21 cellular contexts compared by ENCODE assay signal in the genomic region with DNA sequence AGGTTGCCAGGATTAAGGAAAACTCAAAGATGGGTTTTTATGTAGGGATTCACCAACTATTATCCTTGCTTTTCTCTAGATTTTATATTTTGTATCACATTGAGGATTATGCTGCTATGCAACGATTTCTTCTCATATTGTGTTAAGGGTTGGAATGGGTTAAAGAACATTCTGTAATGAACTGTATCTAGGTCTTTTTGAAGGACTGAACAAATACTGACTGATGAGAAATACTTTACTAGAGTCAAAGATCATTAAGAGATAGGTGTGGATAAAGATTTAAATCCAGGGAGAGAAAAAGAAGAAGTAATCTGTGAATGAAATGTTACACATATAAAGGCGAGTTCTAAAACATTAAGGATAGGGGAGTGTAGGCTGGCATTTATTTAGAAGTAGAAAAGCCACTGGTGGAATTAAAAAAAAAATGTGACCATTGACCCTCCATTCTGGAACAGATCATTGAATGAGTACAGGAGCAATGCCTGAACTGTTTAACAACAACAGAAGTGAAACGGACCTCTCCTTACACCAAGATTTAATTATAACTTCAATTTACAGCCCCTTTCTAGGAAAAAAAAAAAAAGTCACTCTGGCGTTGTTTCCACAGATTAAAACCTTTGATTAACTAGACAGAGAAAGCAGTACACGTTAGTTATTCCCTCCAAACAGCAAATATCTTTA. TPM values are rescaled to one million over a fixed set of nuclear protein-coding genes. Genes with fewer than 3 reads are reported as not detected.
DNase-seq lines count a peak whose midpoint lies in the region; ATAC-seq, FAIRE-seq and TF ChIP-seq lines count a peak whose summit lies in the region.
"Had no signal": no experiment of that assay in that cellular context is flagged by ENCODE, and none has a peak within 500 bp of the region (broad histone marks: within the 10 kb centered on the region; RNA-seq: fewer than 3 reads in every experiment).

No MANE protein-coding gene starts in this region.

- no peak for TF ChIP-seq POLR2A in K562 (conservative IDR thresholded peaks at IDR 0.05)
- no peak for TF ChIP-seq POLR2A in HepG2 (IDR thresholded peaks at IDR 0.05; ENCODE audit: insufficient read depth in 1 of 2, low read depth in 2 of 2, low read length in 2 of 2)

- no peak overlapping the region for H3K4me3 ChIP-seq in K562
- H3K4me3 ChIP-seq in HepG2 (replicated peaks in 1 of 3; ENCODE audit: insufficient read depth in 1 of 3, low read depth in 2 of 3, low read length in 3 of 3): no peak overlapping the region
- H3K4me3 ChIP-seq: BLaER1, GM23338 had no signal

- no peaks in the 10 kb centered on the region for H3K27me3 ChIP-seq in K562 (ENCODE audit: control insufficient read depth in 2 of 2, insufficient read depth in 2 of 2, low read length in 2 of 2)
- H3K27me3 ChIP-seq in HepG2 (ENCODE audit: control insufficient read depth in 1 of 2, insufficient read depth in 2 of 2, low read length in 2 of 2): no peaks in the 10 kb centered on the region
- H3K27me3 ChIP-seq: BLaER1 had no signal

- no peaks in the 10 kb centered on the region for H3K36me3 ChIP-seq in K562 (ENCODE audit: control insufficient read depth, insufficient read depth, low read length)
- no peaks in the 10 kb centered on the region for H3K36me3 ChIP-seq in HepG2 (replicated peaks in 1 of 2; ENCODE audit: control insufficient read depth in 1 of 2, insufficient read depth in 2 of 2, low read length in 2 of 2)
- H3K36me3 ChIP-seq: BLaER1 had no signal

- no peak for ATAC-seq in K562
- ATAC-seq in HepG2: no peak
- ATAC-seq: CD8-positive, alpha-beta T cell; GM23338; HCT116 had no signal

- TF ChIP-seq CTCF in K562 (IDR thresholded peaks at IDR 0.05 in 2 of 3, conservative IDR thresholded peaks at IDR 0.05 in 1 of 3; ENCODE audit: insufficient read depth in 2 of 3, low read depth in 1 of 3, low read length in 3 of 3) (no peak), HepG2 (CRISPR knock-in tag; IDR thresholded peaks at IDR 0.05) (no peak)

- TF ChIP-seq RAD21 in K562 (CRISPR knock-in tag; conservative IDR thresholded peaks at IDR 0.05 in 1 of 2, IDR thresholded peaks at IDR 0.05 in 1 of 2) (no peak), HepG2 (CRISPR knock-in tag; IDR thresholded peaks at IDR 0.05) (no peak)

- 0 out of 2 replicates have a peak overlapping the region, but pooled peaks have one; percentile 7 for H3K4me2 ChIP-seq in K562 (ENCODE audit: insufficient read depth, low read length)
- no peak overlapping the region for H3K4me2 ChIP-seq in HepG2 (ENCODE audit: low read depth, low read length)
- H3K4me2 ChIP-seq: BLaER1, GM23338 had no signal

- no peaks in the 10 kb centered on the region for H3K9me1 ChIP-seq in K562 (ENCODE audit: control insufficient read depth, insufficient read depth, low read length)

- DNase-seq in OCI-M1 (lab: John Stamatoyannopoulos, UW) (peak; percentile 47), K562 (ENCODE audit: extremely low read depth in 1 of 4, low spot score in 3 of 4) (no peak), HepG2 (ENCODE audit: low spot score) (no peak), urothelium cell line (ENCODE audit: low spot score) (no peak), NAMALWA (ENCODE audit: low spot score) (no peak), glomerular visceral epithelial cell (ENCODE audit: extremely low spot score) (no peak)
- DNase-seq: Caco-2; CD4-positive, CD25-positive, alpha-beta regulatory T cell; CD8-positive, alpha-beta T cell; DMS153; DND-41; H9 had no signal

- 13% methylated on average over 5 of the region's 5 CpGs for WGBS in K562 (ENCODE audit: insufficient coverage, low coverage, missing lambda C conversion rate)
- 72% methylated on average over 5 of the region's 5 CpGs for WGBS in HepG2 (ENCODE audit: low lambda C conversion rate)

- intact Hi-C loops in K562 (cut with micrococcal nuclease): no loop called here
- intact Hi-C loops in HepG2 (cut with micrococcal nuclease; ENCODE audit: unreplicated experiment): no loop called here

- FAIRE-seq in K562 (lab: Jason Lieb, UNC) (no peak), HepG2 (lab: Jason Lieb, UNC) (no peak), urothelium cell line (lab: Jason Lieb, UNC) (no peak)
- FAIRE-seq: A204.1, G401.6, GM12892 had no signal

- POLR2A ChIA-PET in K562 (lab: Yijun Ruan, JAX) (no interaction called here), HepG2 (lab: Yijun Ruan, JAX) (no interaction called here)

- H3K79me2 ChIP-seq in K562 (ENCODE audit: control insufficient read depth, insufficient read depth, low read length) (no peaks in the 10 kb centered on the region), HepG2 (ENCODE audit: insufficient read depth, low read length) (no peaks in the 10 kb centered on the region)

- H3K9me3 ChIP-seq in K562 (replicated peaks; ENCODE audit: control insufficient read depth, insufficient read depth, low read depth, low read length) (no peaks in the 10 kb centered on the region), HepG2 (ENCODE audit: low read length) (no peaks in the 10 kb centered on the region)
- H3K9me3 ChIP-seq: BLaER1, Caco-2 had no signal

- BruUV-seq in K562 (replicated peaks; lab: Mats Ljungman, UMichigan) (no TSS peak), HepG2 (replicated peaks; lab: Mats Ljungman, UMichigan) (no TSS peak)

- H3K4me1 ChIP-seq in K562 (replicated peaks in 1 of 2; ENCODE audit: control insufficient read depth in 2 of 2, insufficient read depth in 2 of 2, low read length in 2 of 2): peaks cover 0 to 5% of the 10 kb centered on the region in 2 experiments; a peak in 1 of 5 replicates
- H3K4me1 ChIP-seq in HepG2 (ENCODE audit: insufficient read depth, low read length): peaks cover 10% of the 10 kb centered on the region
- H3K4me1 ChIP-seq: BLaER1, Caco-2 had no signal

- no peak overlapping the region for H3K27ac ChIP-seq in K562 (ENCODE audit: extremely low read depth, low read depth, low read length)
- no peak overlapping the region for H3K27ac ChIP-seq in HepG2 (ENCODE audit: extremely low read length, insufficient read depth, low read length)
- H3K27ac ChIP-seq: 22Rv1, BLaER1, C4-2B had no signal

- H2AFZ ChIP-seq in K562 (ENCODE audit: low read depth, low read length) (no peak overlapping the region), HepG2 (ENCODE audit: low read length) (no peak overlapping the region)
- H2AFZ ChIP-seq: GM23338 had no signal

- no peaks in the 10 kb centered on the region for H4K20me1 ChIP-seq in K562 (replicated peaks; ENCODE audit: control insufficient read depth, insufficient read depth, low read length)
- no peaks in the 10 kb centered on the region for H4K20me1 ChIP-seq in HepG2 (ENCODE audit: insufficient read depth, low read length)
- H4K20me1 ChIP-seq: BLaER1 had no signal

- H3K9ac ChIP-seq in K562 (ENCODE audit: insufficient read depth in 1 of 2, low read depth in 2 of 2, low read length in 2 of 2): no peak overlapping the region
- H3K9ac ChIP-seq in HepG2 (ENCODE audit: insufficient read depth, low read depth, low read length): no peak overlapping the region
- H3K9ac ChIP-seq: BLaER1 had no signal

- CTCF ChIA-PET in K562 (lab: Yijun Ruan, JAX; ENCODE audit: low intra/inter-chr PET ratio) (no interaction called here), HepG2 (lab: Yijun Ruan, JAX; ENCODE audit: low intra/inter-chr PET ratio, low total read pairs) (no interaction called here)

- no peak for TF ChIP-seq EP300 in K562 (IDR thresholded peaks at IDR 0.05; ENCODE audit: low read length)
- no peak for TF ChIP-seq EP300 in HepG2 (IDR thresholded peaks at IDR 0.05; ENCODE audit: low read depth in 2 of 2, low read length in 2 of 2)
- TF ChIP-seq EP300 in HepG2 (CRISPR knock-in tag; IDR thresholded peaks at IDR 0.05; ENCODE audit: borderline replicate concordance): no peak

- in situ Hi-C loops in K562 (cut with MboI): no loop called here
- in situ Hi-C loops in HepG2 (cut with HindIII; ENCODE audit: extremely low pct_ligation_motif_present, low pct_unique_long_range_greater_than_20kb): no loop called here

RNA-seq across cellular contexts. Expression of gene PROS1, which starts 39.2 kb away (rescaled TPM):
- total RNA-seq in K562 (2011; cell fraction: chromatin; rRNA removed; ENCODE audit: low replicate concordance): 22.7 and 61.5 TPM in 2 replicates
- total RNA-seq in K562 (2011; cell fraction: nucleolus; rRNA removed): 25.8 and 29.7 TPM in 2 replicates
- 52.1 and 61.8 TPM in 2 replicates for total RNA-seq in K562 (2011; cell fraction: nucleoplasm; rRNA removed)
- total RNA-seq in K562 (2014; rRNA removed) (16.8 and 18.0 TPM in 2 replicates), K562 (2014; rRNA removed; fragmentation: Illumina TruSeq; extraction: Trizol) (31.1 and 35.9 TPM in 2 replicates), K562 (2015; rRNA removed; fragmentation: Illumina TruSeq; extraction: Trizol) (27.9 and 29.7 TPM in 2 replicates), K562 (2021) (22.6 and 22.7 TPM in 2 replicates), HepG2 (2016; rRNA removed; fragmentation: Illumina TruSeq; extraction: Trizol) (45.6 and 76.8 TPM in 2 replicates)
- polyA plus RNA-seq in K562 (2011; rRNA removed) (30.8 and 50.5 TPM in 2 replicates), K562 (2014; fragmentation: Illumina TruSeq; extraction: Trizol) (22.4 and 22.9 TPM in 2 replicates), K562 (2014; fragmentation: Nextera tagmentation; extraction: Ambion mirVana) (1 to 10 TPM; 5.5 to 9.6 TPM), K562 (2014; rRNA removed) (20.1 and 22.1 TPM in 2 replicates), HepG2 (2011; rRNA removed) (57.3 and 63.8 TPM in 2 replicates)
- 11.5 and 13.2 TPM in 2 replicates for polyA plus RNA-seq in K562 (2011; cell fraction: cytosol; rRNA removed)
- polyA plus RNA-seq in K562 (2011; cell fraction: nucleus; rRNA removed): 11.6 and 15.2 TPM in 2 replicates
- polyA plus RNA-seq in K562 (2012): 23.0 and 23.9 TPM in 2 replicates
- polyA minus RNA-seq in K562 (2011; rRNA and poly(A)+ RNA removed): 34.6 and 47.0 TPM in 2 replicates
- 11.8 and 18.5 TPM in 2 replicates for polyA minus RNA-seq in K562 (2011; cell fraction: cytosol; rRNA and poly(A)+ RNA removed)
- 9.7 and 10.8 TPM in 2 replicates for polyA minus RNA-seq in K562 (2011; cell fraction: nucleus; rRNA and poly(A)+ RNA removed)
- 6.6 and 7.7 TPM in 2 replicates for total RNA-seq in HepG2 (2016; cell fraction: cytosol; rRNA removed; fragmentation: Illumina TruSeq; extraction: Trizol; ENCODE audit: low read depth)
- total RNA-seq in HepG2 (2016; cell fraction: insoluble cytoplasmic fraction; rRNA removed; fragmentation: Illumina TruSeq; extraction: Trizol): 45.9 and 77.9 TPM in 2 replicates
- 16.5 and 18.4 TPM in 2 replicates for total RNA-seq in HepG2 (2016; cell fraction: membrane; rRNA removed; fragmentation: Illumina TruSeq; extraction: Trizol)
- 67.0 and 76.8 TPM in 2 replicates for total RNA-seq in HepG2 (2016; cell fraction: nucleus; rRNA removed; fragmentation: Illumina TruSeq; extraction: Trizol)
- polyA plus RNA-seq in HepG2 (2011; cell fraction: cytosol; rRNA removed): 27.3 and 46.9 TPM in 2 replicates
- polyA plus RNA-seq in HepG2 (2011; cell fraction: nucleus; rRNA removed): 15.9 and 19.0 TPM in 2 replicates
- polyA plus RNA-seq in HepG2 (2012): 49.8 and 56.8 TPM in 2 replicates
- 3.4 and 4.6 TPM in 2 replicates for polyA plus RNA-seq in HepG2 (2016; cell fraction: cytosol; fragmentation: Illumina TruSeq; extraction: Trizol; ENCODE audit: low read depth)
- 34.0 and 37.7 TPM in 2 replicates for polyA plus RNA-seq in HepG2 (2016; cell fraction: insoluble cytoplasmic fraction; fragmentation: Illumina TruSeq; extraction: Trizol; ENCODE audit: low read depth)
- polyA plus RNA-seq in HepG2 (2016; cell fraction: membrane; fragmentation: Illumina TruSeq; extraction: Trizol; ENCODE audit: low read depth): 8.8 and 10.1 TPM in 2 replicates
- 73.1 and 76.0 TPM in 2 replicates for polyA plus RNA-seq in HepG2 (2016; cell fraction: nucleus; fragmentation: Illumina TruSeq; extraction: Trizol; ENCODE audit: insufficient read depth, low read depth)
- polyA minus RNA-seq in HepG2 (2011; rRNA and poly(A)+ RNA removed; ENCODE audit: low replicate concordance): 1.6 and 26.2 TPM in 2 replicates
- polyA minus RNA-seq in HepG2 (2011; cell fraction: cytosol; rRNA and poly(A)+ RNA removed): 52.4 and 70.5 TPM in 2 replicates
- polyA minus RNA-seq in HepG2 (2011; cell fraction: nucleus; rRNA and poly(A)+ RNA removed): 31.2 and 49.1 TPM in 2 replicates
- total RNA-seq: B cell; CD8-positive, alpha-beta T cell had no signal
- polyA plus RNA-seq: CD4-positive, CD25-positive, alpha-beta regulatory T cell had no signal

RNA-seq across cellular contexts. Expression of gene ARL13B, which starts 45.4 kb away (rescaled TPM):
- 5.9 and 11.5 TPM in 2 replicates for total RNA-seq in K562 (2011; cell fraction: chromatin; rRNA removed; ENCODE audit: low replicate concordance)
- 5.2 and 10.0 TPM in 2 replicates for total RNA-seq in K562 (2011; cell fraction: nucleolus; rRNA removed)
- total RNA-seq in K562 (2011; cell fraction: nucleoplasm; rRNA removed): 4.8 and 5.1 TPM in 2 replicates
- total RNA-seq in K562 (2014; rRNA removed) (11.0 and 12.2 TPM in 2 replicates), K562 (2014; rRNA removed; fragmentation: Illumina TruSeq; extraction: Trizol) (14.3 and 17.3 TPM in 2 replicates), K562 (2015; rRNA removed; fragmentation: Illumina TruSeq; extraction: Trizol) (15.5 and 16.9 TPM in 2 replicates), K562 (2021) (16.1 and 16.4 TPM in 2 replicates), HepG2 (2016; rRNA removed; fragmentation: Illumina TruSeq; extraction: Trizol) (9.6 and 12.7 TPM in 2 replicates)
- polyA plus RNA-seq in K562 (2011; rRNA removed) (6.8 and 9.6 TPM in 2 replicates), K562 (2014; fragmentation: Illumina TruSeq; extraction: Trizol) (12.0 and 14.1 TPM in 2 replicates), K562 (2014; fragmentation: Nextera tagmentation; extraction: Ambion mirVana) (1 to 10 TPM; 4.1 to 5.5 TPM), K562 (2014; rRNA removed) (11.1 and 11.3 TPM in 2 replicates), HepG2 (2011; rRNA removed) (1.6 and 2.2 TPM in 2 replicates)
- polyA plus RNA-seq in K562 (2011; cell fraction: cytosol; rRNA removed): 3.4 and 7.7 TPM in 2 replicates
- polyA plus RNA-seq in K562 (2011; cell fraction: nucleus; rRNA removed): 3.0 and 3.3 TPM in 2 replicates
- 6.1 and 9.4 TPM in 2 replicates for polyA plus RNA-seq in K562 (2012)
- polyA minus RNA-seq in K562 (2011; rRNA and poly(A)+ RNA removed): 7.5 and 8.6 TPM in 2 replicates
- polyA minus RNA-seq in K562 (2011; cell fraction: cytosol; rRNA and poly(A)+ RNA removed): 11.6 and 14.7 TPM in 2 replicates
- 5.6 and 10.0 TPM in 2 replicates for polyA minus RNA-seq in K562 (2011; cell fraction: nucleus; rRNA and poly(A)+ RNA removed)
- 16.9 and 22.2 TPM in 2 replicates for total RNA-seq in HepG2 (2016; cell fraction: cytosol; rRNA removed; fragmentation: Illumina TruSeq; extraction: Trizol; ENCODE audit: low read depth)
- 10.0 and 11.7 TPM in 2 replicates for total RNA-seq in HepG2 (2016; cell fraction: insoluble cytoplasmic fraction; rRNA removed; fragmentation: Illumina TruSeq; extraction: Trizol)
- total RNA-seq in HepG2 (2016; cell fraction: membrane; rRNA removed; fragmentation: Illumina TruSeq; extraction: Trizol): 4.1 and 5.4 TPM in 2 replicates
- 7.1 and 8.3 TPM in 2 replicates for total RNA-seq in HepG2 (2016; cell fraction: nucleus; rRNA removed; fragmentation: Illumina TruSeq; extraction: Trizol)
- 1.5 and 2.6 TPM in 2 replicates for polyA plus RNA-seq in HepG2 (2011; cell fraction: cytosol; rRNA removed)
- 1.1 and 1.5 TPM in 2 replicates for polyA plus RNA-seq in HepG2 (2011; cell fraction: nucleus; rRNA removed)
- polyA plus RNA-seq in HepG2 (2012): 3.0 and 3.2 TPM in 2 replicates
- 0.16 and 0.32 TPM in 2 replicates for polyA plus RNA-seq in HepG2 (2016; cell fraction: cytosol; fragmentation: Illumina TruSeq; extraction: Trizol; ENCODE audit: low read depth)
- polyA plus RNA-seq in HepG2 (2016; cell fraction: insoluble cytoplasmic fraction; fragmentation: Illumina TruSeq; extraction: Trizol; ENCODE audit: low read depth): 11.0 and 11.4 TPM in 2 replicates
- 0.80 and 1.2 TPM in 2 replicates for polyA plus RNA-seq in HepG2 (2016; cell fraction: membrane; fragmentation: Illumina TruSeq; extraction: Trizol; ENCODE audit: low read depth)
- 6.5 and 8.1 TPM in 2 replicates for polyA plus RNA-seq in HepG2 (2016; cell fraction: nucleus; fragmentation: Illumina TruSeq; extraction: Trizol; ENCODE audit: insufficient read depth, low read depth)
- 3.2 and 4.0 TPM in 2 replicates for polyA minus RNA-seq in HepG2 (2011; rRNA and poly(A)+ RNA removed; ENCODE audit: low replicate concordance)
- polyA minus RNA-seq in HepG2 (2011; cell fraction: cytosol; rRNA and poly(A)+ RNA removed): 3.1 and 4.7 TPM in 2 replicates
- 2.4 and 3.7 TPM in 2 replicates for polyA minus RNA-seq in HepG2 (2011; cell fraction: nucleus; rRNA and poly(A)+ RNA removed)
